Comparison of ENCODE assay signal across 1 cellular context in the genomic region with DNA sequence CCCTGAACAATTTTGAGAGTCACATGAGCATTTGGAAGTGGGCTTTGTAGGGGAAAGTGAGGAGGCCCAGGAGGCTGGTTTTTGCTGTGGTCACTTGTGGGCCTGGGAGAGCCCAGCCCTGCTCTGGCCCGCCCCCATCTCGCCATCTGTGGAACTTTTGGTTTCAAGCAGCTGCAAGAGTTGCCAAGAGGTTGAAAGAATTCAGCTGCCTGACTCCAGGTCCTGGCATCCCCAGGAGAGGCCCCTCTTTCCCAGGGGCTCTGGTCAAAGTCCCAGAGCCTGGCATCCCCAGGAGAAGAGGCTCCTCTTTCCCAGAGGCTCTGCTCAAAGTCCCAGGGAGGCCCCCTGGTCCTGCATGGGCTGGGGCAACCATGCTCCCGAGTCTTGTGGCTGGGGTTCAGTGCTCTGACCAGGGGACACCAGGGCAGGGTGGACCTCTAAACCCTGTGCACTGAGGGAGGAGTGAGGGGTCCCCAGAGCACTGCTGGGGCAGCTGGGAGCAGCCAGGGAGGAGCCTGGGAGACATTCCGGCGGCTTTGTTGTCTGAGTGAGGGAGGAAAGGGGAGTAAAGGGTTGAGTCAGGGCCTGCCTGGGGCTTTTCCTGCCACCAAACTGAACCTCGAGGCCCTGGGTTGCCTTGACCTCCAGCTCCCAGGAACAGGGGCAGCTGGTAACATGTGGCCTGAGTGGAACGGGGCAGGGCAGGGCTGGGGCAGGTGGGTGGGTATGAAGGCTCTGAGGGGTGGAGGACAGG.
TF ChIP-seq lines count a peak whose summit lies in the region.

No MANE protein-coding gene starts in this region.

TF ChIP-seq in H1, 55 proteins besides CTCF, POLR2A, EP300 and RAD21:
- TF ChIP-seq NRF1 (IDR thresholded peaks at IDR 0.05; ENCODE audit: low read depth, low read length) (no peak), SIX5 (IDR thresholded peaks at IDR 0.05; ENCODE audit: low read depth, low read length) (no peak), RFX5 (IDR thresholded peaks at IDR 0.05; ENCODE audit: borderline replicate concordance, low read depth, low read length) (no peak), TCF12 (IDR thresholded peaks at IDR 0.05; ENCODE audit: low read depth, low read length) (no peak), TBP (IDR thresholded peaks at IDR 0.05; ENCODE audit: low read depth, low read length) (no peak), TEAD4 (IDR thresholded peaks at IDR 0.05; ENCODE audit: low read depth, low read length) (no peak), RNF2 (IDR thresholded peaks at IDR 0.05; ENCODE audit: borderline replicate concordance, low read depth, low read length, missing control alignments, poor library complexity, severe bottlenecking) (no peak), CREB1 (IDR thresholded peaks at IDR 0.05) (no peak), KDM4A (IDR thresholded peaks at IDR 0.05; ENCODE audit: low read depth, low read length, severe bottlenecking) (no peak), PHF8 (conservative IDR thresholded peaks at IDR 0.05; ENCODE audit: low read depth, low read length) (no peak), NANOG (IDR thresholded peaks at IDR 0.05; ENCODE audit: insufficient read depth, low read depth, low read length, poor library complexity, severe bottlenecking) (no peak), HDAC6 (IDR thresholded peaks at IDR 0.05; ENCODE audit: low read depth, low read length) (no peak)
- TF ChIP-seq, protein P1, sequence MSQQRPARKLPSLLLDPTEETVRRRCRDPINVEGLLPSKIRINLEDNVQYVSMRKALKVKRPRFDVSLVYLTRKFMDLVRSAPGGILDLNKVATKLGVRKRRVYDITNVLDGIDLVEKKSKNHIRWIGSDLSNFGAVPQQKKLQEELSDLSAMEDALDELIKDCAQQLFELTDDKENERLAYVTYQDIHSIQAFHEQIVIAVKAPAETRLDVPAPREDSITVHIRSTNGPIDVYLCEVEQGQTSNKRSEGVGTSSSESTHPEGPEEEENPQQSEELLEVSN (IDR thresholded peaks at IDR 0.05): no peak
